Comparison of ENCODE assay signal across 8 cellular contexts in the genomic region with DNA sequence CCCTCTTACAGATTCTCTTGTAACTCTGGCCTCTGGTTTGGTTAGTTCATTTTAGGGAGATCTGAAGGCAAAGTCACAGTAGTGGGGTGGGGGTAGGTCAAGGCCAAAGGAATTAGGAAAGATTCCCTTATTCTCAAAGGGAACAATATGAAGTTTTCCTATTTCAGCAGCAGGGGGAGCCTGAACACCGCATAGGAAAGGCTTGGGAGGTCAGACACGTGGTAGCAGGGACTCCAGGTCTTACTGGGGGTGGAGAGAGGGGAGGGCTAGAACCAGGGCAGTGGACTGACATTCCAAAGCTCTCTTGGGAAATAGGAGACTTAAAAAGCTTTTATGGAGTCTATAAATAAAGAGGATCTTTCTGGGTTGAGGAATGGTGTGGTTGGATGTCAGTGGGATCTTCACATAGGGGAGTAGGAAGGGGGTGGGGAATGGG. TPM values are rescaled to one million over a fixed set of nuclear protein-coding genes. Genes with fewer than 3 reads are reported as not detected.
DNase-seq lines count a peak whose midpoint lies in the region; ATAC-seq and TF ChIP-seq lines count a peak whose summit lies in the region.

No MANE protein-coding gene starts in this region.

- H3K4me1 ChIP-seq in MM.1S (ENCODE audit: low read length), result peaks cover 12% of the 10 kb centered on the region

- peak; percentile 90 for DNase-seq in Daoy (ENCODE audit: low read depth)
- peak; percentile 83 for DNase-seq in MM.1S
- peak; percentile 77 for DNase-seq in SHP77 treated with DMSO at 0.1 percent for 48 hours (lab: John Stamatoyannopoulos, UW)
- peak; percentile 46 for DNase-seq in activated naive CD8-positive, alpha-beta T cell treated with anti-CD3 and anti-CD28 coated beads for 36 hours
- peak; percentile 88 for DNase-seq in glomerular visceral epithelial cell (ENCODE audit: extremely low spot score)
- DNase-seq in non-pigmented ciliary epithelial cell (ENCODE audit: low read depth), result peak; percentile 82
- peak; percentile 82 for DNase-seq in ureter (ENCODE audit: low spot score)

- no peaks in the 10 kb centered on the region for H3K9me3 Mint-ChIP-seq in activated naive CD8-positive, alpha-beta T cell treated with anti-CD3 and anti-CD28 coated beads for 36 hours

- H3K79me2 ChIP-seq in MM.1S (ENCODE audit: low read length), result peaks cover 32% of the 10 kb centered on the region

- no peaks in the 10 kb centered on the region for H3K9me3 ChIP-seq in MM.1S (replicated peaks; ENCODE audit: insufficient read depth, low read length)

- H3K4me3 ChIP-seq in MM.1S (ENCODE audit: low read length), result peak overlapping the region; percentile 94

- H2AFZ ChIP-seq in MM.1S (ENCODE audit: low read length), result peak overlapping the region; percentile 70

- H3K27ac Mint-ChIP-seq in activated naive CD8-positive, alpha-beta T cell treated with anti-CD3 and anti-CD28 coated beads for 36 hours, result peak overlapping the region; percentile 100

- no peak for ATAC-seq in GM21515 (IDR thresholded peaks at IDR 0.05; ENCODE audit: unreplicated experiment)

- H3K27me3 ChIP-seq in MM.1S (replicated peaks; ENCODE audit: insufficient read depth, low read length), result no peaks in the 10 kb centered on the region

- H4K20me1 ChIP-seq in MM.1S (ENCODE audit: insufficient read depth, low read length), result no peaks in the 10 kb centered on the region

- TF ChIP-seq CTCF in MM.1S (IDR thresholded peaks at IDR 0.05; ENCODE audit: low read length), result peak; percentile 81

- H3K36me3 Mint-ChIP-seq in activated naive CD8-positive, alpha-beta T cell treated with anti-CD3 and anti-CD28 coated beads for 36 hours, result peaks cover 44% of the 10 kb centered on the region

- H3F3A ChIP-seq in MM.1S (ENCODE audit: insufficient read depth, low read length), result peaks cover 38% of the 10 kb centered on the region

- H3K9me2 ChIP-seq in MM.1S (replicated peaks; ENCODE audit: insufficient read depth, low read length), result no peaks in the 10 kb centered on the region

- H3K36me3 ChIP-seq in MM.1S (replicated peaks; ENCODE audit: insufficient read depth, low read length), result no peaks in the 10 kb centered on the region

- H3K27ac ChIP-seq in MM.1S (ENCODE audit: low read length), result peak overlapping the region; percentile 89; the same call in 1 of the 2 replicates

- H3K4me3 Mint-ChIP-seq in activated naive CD8-positive, alpha-beta T cell treated with anti-CD3 and anti-CD28 coated beads for 36 hours, result peak overlapping the region; percentile 92

- peaks cover 35% of the 10 kb centered on the region for H3K4me1 Mint-ChIP-seq in activated naive CD8-positive, alpha-beta T cell treated with anti-CD3 and anti-CD28 coated beads for 36 hours

- H3K4me2 ChIP-seq in MM.1S (ENCODE audit: low read depth, low read length), result peak overlapping the region; percentile 94

- peaks cover 14% of the 10 kb centered on the region for H3K27me3 Mint-ChIP-seq in activated naive CD8-positive, alpha-beta T cell treated with anti-CD3 and anti-CD28 coated beads for 36 hours

- H3K9ac ChIP-seq in MM.1S (ENCODE audit: low read length), result peak overlapping the region; percentile 90

RNA-seq across cellular contexts. Expression of gene ZC3H10, which starts 1.3 kb away (rescaled TPM):
- 2.5 and 3.5 TPM in 2 replicates for total RNA-seq in Daoy (2014; rRNA removed; shearing (Covaris generic))
- 1 to 10 TPM; 6.9 to 7.2 TPM for total RNA-seq in activated naive CD8-positive, alpha-beta T cell treated with anti-CD3 and anti-CD28 coated beads for 36 hours
- 9.8 TPM for total RNA-seq in ureter

RNA-seq across cellular contexts. Expression of gene RPL41, which starts 2.9 kb away (rescaled TPM):
- total RNA-seq in Daoy (2014; rRNA removed; shearing (Covaris generic)), result 4,200 and 4,689 TPM in 2 replicates
- 1,000 to 10,000 TPM; 5,444 to 5,630 TPM for total RNA-seq in activated naive CD8-positive, alpha-beta T cell treated with anti-CD3 and anti-CD28 coated beads for 36 hours
- total RNA-seq in ureter, result 5,339 TPM

RNA-seq across cellular contexts. Expression of gene ESYT1, which starts 8.7 kb away (rescaled TPM):
- 54.3 and 69.6 TPM in 2 replicates for total RNA-seq in Daoy (2014; rRNA removed; shearing (Covaris generic))
- 100 to 1,000 TPM; 153 to 155 TPM for total RNA-seq in activated naive CD8-positive, alpha-beta T cell treated with anti-CD3 and anti-CD28 coated beads for 36 hours
- total RNA-seq in ureter, result 131 TPM

RNA-seq across cellular contexts. Expression of gene PA2G4, which starts 15.0 kb away (rescaled TPM):
- 384 and 456 TPM in 2 replicates for total RNA-seq in Daoy (2014; rRNA removed; shearing (Covaris generic))
- 100 to 1,000 TPM; 552 to 588 TPM for total RNA-seq in activated naive CD8-positive, alpha-beta T cell treated with anti-CD3 and anti-CD28 coated beads for 36 hours
- total RNA-seq in ureter, result 139 TPM

RNA-seq across cellular contexts. Expression of gene MYL6B, which starts 33.0 kb away (rescaled TPM):
- total RNA-seq in Daoy (2014; rRNA removed; shearing (Covaris generic)), result 148 and 156 TPM in 2 replicates
- 10 to 100 TPM; 67.9 to 76.2 TPM for total RNA-seq in activated naive CD8-positive, alpha-beta T cell treated with anti-CD3 and anti-CD28 coated beads for 36 hours
- total RNA-seq in ureter, result 37.8 TPM
